Comparison of ENCODE assay signal across 14 cellular contexts in genomic region chr16:86585821-86586611, GRCh38. TPM values are rescaled to one million over a fixed set of nuclear protein-coding genes. Genes with fewer than 3 reads are reported as not detected.
DNase-seq lines count a peak whose midpoint lies in the region; ATAC-seq, FAIRE-seq and TF ChIP-seq lines count a peak whose summit lies in the region.
"Had no signal": no experiment of that assay in that cellular context is flagged by ENCODE, and none has a peak within 500 bp of the region (broad histone marks: within the 10 kb centered on the region; RNA-seq: fewer than 3 reads in every experiment).

No MANE protein-coding gene starts in this region.

- H3K4me2 ChIP-seq in astrocyte (ENCODE audit: low read length), result peak overlapping the region; percentile 78

- ATAC-seq in left ventricle myocardium superior, result peak; percentile 29
- no peak for ATAC-seq in left lobe of liver
- ATAC-seq in activated CD8-positive, alpha-beta T cell treated with anti-CD3 and anti-CD28 coated beads, Interleukin-2, amount 10 ng/mL, durations not matched to agents 7 days and 5 days, result no peak

- H3K36me3 Mint-ChIP-seq in astrocyte (ENCODE audit: low read depth, unreplicated experiment), result peaks cover 2% of the 10 kb centered on the region
- no peaks in the 10 kb centered on the region for H3K36me3 Mint-ChIP-seq in activated CD8-positive, alpha-beta T cell treated with anti-CD3 and anti-CD28 coated beads, Interleukin-2, amount 10 ng/mL, durations not matched to agents 7 days and 5 days (ENCODE audit: low read depth)

- H3K27ac ChIP-seq in astrocyte (ENCODE audit: low read depth, low read length) (peak overlapping the region; percentile 98), testis (peak overlapping the region; percentile 28 to 79)
- H3K27ac ChIP-seq: WERI-Rb-1 had no signal

- H3K9me3 ChIP-seq in astrocyte (ENCODE audit: insufficient read depth, low read depth, low read length), result no peaks in the 10 kb centered on the region
- no peaks in the 10 kb centered on the region for H3K9me3 ChIP-seq in testis

- peak overlapping the region; percentile 82 for H3K9ac ChIP-seq in astrocyte (ENCODE audit: low read length)

- H3K79me2 ChIP-seq in astrocyte (ENCODE audit: insufficient read depth, low read length), result peaks cover 33% of the 10 kb centered on the region

- no peak for TF ChIP-seq POLR2A in testis (IDR thresholded peaks at IDR 0.05)

- 50 to 62% methylated on average over 10 of the region's 10 CpGs for whole genome bisulfite sequencing in testis, 2 donors

- H3K36me3 ChIP-seq in astrocyte (ENCODE audit: insufficient read depth, low read length) (no peaks in the 10 kb centered on the region), testis (ENCODE audit: low read depth, missing control alignments) (no peaks in the 10 kb centered on the region)
- H3K36me3 ChIP-seq: WERI-Rb-1 had no signal

- CTCF ChIA-PET in activated CD8-positive, alpha-beta T cell treated with anti-CD3 and anti-CD28 coated beads, Interleukin-2, amount 10 ng/mL, durations not matched to agents 7 days and 5 days (lab: Charles Lee), result no interaction called here

- no peak overlapping the region for H3K27ac Mint-ChIP-seq in astrocyte (ENCODE audit: unreplicated experiment)
- no peak overlapping the region for H3K27ac Mint-ChIP-seq in activated CD8-positive, alpha-beta T cell treated with anti-CD3 and anti-CD28 coated beads, Interleukin-2, amount 10 ng/mL, durations not matched to agents 7 days and 5 days
- H3K27ac Mint-ChIP-seq: activated T-cell treated with anti-CD3 and anti-CD28 coated beads, Interleukin-2, amount 50 U/mL, for 24 hours had no signal

- no peaks in the 10 kb centered on the region for H3K9me3 Mint-ChIP-seq in astrocyte (ENCODE audit: unreplicated experiment)
- H3K9me3 Mint-ChIP-seq in activated CD8-positive, alpha-beta T cell treated with anti-CD3 and anti-CD28 coated beads, Interleukin-2, amount 10 ng/mL, durations not matched to agents 7 days and 5 days (ENCODE audit: insufficient read depth), result no peaks in the 10 kb centered on the region
- H3K9me3 Mint-ChIP-seq: activated T-cell treated with anti-CD3 and anti-CD28 coated beads, Interleukin-2, amount 50 U/mL, for 24 hours had no signal

- TF ChIP-seq CTCF in astrocyte (IDR thresholded peaks at IDR 0.05; ENCODE audit: insufficient read depth, low read depth, low read length), result no peak
- TF ChIP-seq CTCF in testis (IDR thresholded peaks at IDR 0.05), result no peak

- peaks cover 3% of the 10 kb centered on the region for H3K27me3 Mint-ChIP-seq in astrocyte (ENCODE audit: low read depth, unreplicated experiment)
- H3K27me3 Mint-ChIP-seq in activated CD8-positive, alpha-beta T cell treated with anti-CD3 and anti-CD28 coated beads, Interleukin-2, amount 10 ng/mL, durations not matched to agents 7 days and 5 days (ENCODE audit: low read depth), result peaks cover 8% of the 10 kb centered on the region

- H3K4me3 Mint-ChIP-seq in astrocyte (ENCODE audit: unreplicated experiment), result no peak overlapping the region
- no peak overlapping the region for H3K4me3 Mint-ChIP-seq in activated CD8-positive, alpha-beta T cell treated with anti-CD3 and anti-CD28 coated beads, Interleukin-2, amount 10 ng/mL, durations not matched to agents 7 days and 5 days
- H3K4me3 Mint-ChIP-seq: activated T-cell treated with anti-CD3 and anti-CD28 coated beads, Interleukin-2, amount 50 U/mL, for 24 hours had no signal

- H3K4me3 ChIP-seq in astrocyte (ENCODE audit: insufficient read depth, low read depth, low read length) (peak overlapping the region; percentile 13), testis (no peak overlapping the region)
- H3K4me3 ChIP-seq: skin epidermis had no signal

- H4K20me1 ChIP-seq in astrocyte (ENCODE audit: insufficient read depth, low read length), result no peaks in the 10 kb centered on the region

- H3K27me3 ChIP-seq in astrocyte (ENCODE audit: insufficient read depth, low read length) (no peaks in the 10 kb centered on the region), testis (no peaks in the 10 kb centered on the region)

- peaks cover 18% of the 10 kb centered on the region for H3K4me1 Mint-ChIP-seq in astrocyte (ENCODE audit: low read depth, unreplicated experiment)
- H3K4me1 Mint-ChIP-seq in activated CD8-positive, alpha-beta T cell treated with anti-CD3 and anti-CD28 coated beads, Interleukin-2, amount 10 ng/mL, durations not matched to agents 7 days and 5 days (ENCODE audit: low read depth), result no peaks in the 10 kb centered on the region

- intact Hi-C loops in left ventricle myocardium superior (cut with micrococcal nuclease), result no loop called here
- intact Hi-C loops in testis (cut with DNase I; ENCODE audit: low total_unique reads), result no loop called here

- POLR2A ChIA-PET in activated CD8-positive, alpha-beta T cell treated with anti-CD3 and anti-CD28 coated beads, Interleukin-2, amount 10 ng/mL, durations not matched to agents 7 days and 5 days (lab: Charles Lee), result no interaction called here

- H2AFZ ChIP-seq in astrocyte (ENCODE audit: low read depth, low read length), result no peak overlapping the region

- peaks cover 64% of the 10 kb centered on the region for H3K4me1 ChIP-seq in astrocyte (ENCODE audit: insufficient read depth, low read length)
- H3K4me1 ChIP-seq in testis, result peaks cover 3% of the 10 kb centered on the region

- DNase-seq in H4 (ENCODE audit: low spot score) (peak; percentile 57), astrocyte (ENCODE audit: low read depth) (peak; percentile 90), left ventricle myocardium superior (no peak), testis (no peak), left lobe of liver (ENCODE audit: low spot score) (no peak), activated gamma-delta T cell (lab: John Stamatoyannopoulos, UW) (no peak)
- DNase-seq in activated effector memory CD4-positive, alpha-beta T cell treated with anti-CD3 and anti-CD28 coated beads, Interleukin-2, amount 50 U/mL, for 16 hours, result no peak
- DNase-seq in activated CD8-positive, alpha-beta T cell treated with anti-CD3 and anti-CD28 coated beads, Interleukin-2, amount 10 ng/mL, durations not matched to agents 7 days and 5 days, result no peak
- DNase-seq: activated T-cell treated with anti-CD3 and anti-CD28 coated beads, Interleukin-2, amount 50 U/mL, for 24 hours; cerebellar nuclear complex; DMS 273 treated with DMSO at 0.1 percent for 48 hours; NCI-H446; WERI-Rb-1 had no signal

- FAIRE-seq in astrocyte (lab: Jason Lieb, UNC), result peak; percentile 82

RNA-seq across cellular contexts. Expression of gene FOXL1, which starts 7.7 kb away (rescaled TPM):
- 0.75 and 0.86 TPM in 2 replicates for total RNA-seq in H4 (2014; rRNA removed; shearing (Covaris generic))
- total RNA-seq in astrocyte (6.1 and 8.1 TPM in 2 replicates), left ventricle myocardium superior (0.32 TPM), testis (1 to 10 TPM; 4.6 to 5.9 TPM), left lobe of liver (0.28 TPM)
- polyA plus RNA-seq in testis (ENCODE audit: insufficient read depth, low read depth, low replicate concordance), result 1.4 TPM
- total RNA-seq in activated CD8-positive, alpha-beta T cell treated with anti-CD3 and anti-CD28 coated beads, Interleukin-2, amount 10 ng/mL, durations not matched to agents 7 days and 5 days, result not detected

RNA-seq across cellular contexts. Expression of gene FOXC2, which starts 19.4 kb away (rescaled TPM):
- 0.12 and 0.60 TPM in 2 replicates for total RNA-seq in H4 (2014; rRNA removed; shearing (Covaris generic))
- total RNA-seq in astrocyte (15.8 and 15.9 TPM in 2 replicates), left ventricle myocardium superior (1.9 TPM), testis (10 to 100 TPM in 1 of 2 donors, 1 to 10 TPM in 1; 7.6 to 11.2 TPM), left lobe of liver (0.13 TPM)
- polyA plus RNA-seq in testis (ENCODE audit: insufficient read depth, low read depth, low replicate concordance), result 3.9 TPM
- not detected for total RNA-seq in activated CD8-positive, alpha-beta T cell treated with anti-CD3 and anti-CD28 coated beads, Interleukin-2, amount 10 ng/mL, durations not matched to agents 7 days and 5 days

RNA-seq across cellular contexts. Expression of gene MTHFSD, which starts 31.0 kb away (rescaled TPM):
- total RNA-seq in H4 (2014; rRNA removed; shearing (Covaris generic)), result 9.6 and 10.0 TPM in 2 replicates
- total RNA-seq in astrocyte (15.6 and 16.5 TPM in 2 replicates), left ventricle myocardium superior (12.6 TPM), testis (10 to 100 TPM; 45.0 to 55.6 TPM), left lobe of liver (9.9 TPM)
- 42.2 TPM for polyA plus RNA-seq in testis (ENCODE audit: insufficient read depth, low read depth, low replicate concordance)
- total RNA-seq in activated CD8-positive, alpha-beta T cell treated with anti-CD3 and anti-CD28 coated beads, Interleukin-2, amount 10 ng/mL, durations not matched to agents 7 days and 5 days, result 10 to 100 TPM; 22.8 to 25.9 TPM

Comparison
In these comparisons a context has a peak if more than half of its experiments do, and no peak if none do; other contexts are left out.
1. DNase-seq: peak in H4 (single experiment) and astrocyte (single experiment); none in left ventricle myocardium superior (single experiment), testis (single experiment), left lobe of liver (single experiment), activated gamma-delta T cell (single experiment), activated effector memory CD4-positive, alpha-beta T cell treated with anti-CD3 and anti-CD28 coated beads, Interleukin-2, amount 50 U/mL, for 16 hours (single experiment) and activated CD8-positive, alpha-beta T cell treated with anti-CD3 and anti-CD28 coated beads, Interleukin-2, amount 10 ng/mL, durations not matched to agents 7 days and 5 days (single experiment).